In genomic region chr22:24280363-24280762, GRCh38 we compare ENCODE assay signal across 2 cellular contexts. TPM values are rescaled to one million over a fixed set of nuclear protein-coding genes. Genes with fewer than 3 reads are reported as not detected.
"Had no signal": no experiment of that assay in that cellular context is flagged by ENCODE, and none has a peak within 500 bp of the region (broad histone marks: within the 10 kb centered on the region; RNA-seq: fewer than 3 reads in every experiment).

No MANE protein-coding gene starts in this region.

RNA-seq across cellular contexts. Expression of gene GGT5, which starts 35.5 kb away (rescaled TPM):
- polyA plus RNA-seq: keratinocyte; naive thymus-derived CD8-positive, alpha-beta T cell had no signal
